24 cellular contexts compared by ENCODE assay signal in genomic region chr1:201404722-201405483, GRCh38. TPM values are rescaled to one million over a fixed set of nuclear protein-coding genes. Genes with fewer than 3 reads are reported as not detected.
DNase-seq lines count a peak whose midpoint lies in the region; ATAC-seq, FAIRE-seq and TF ChIP-seq lines count a peak whose summit lies in the region.
"Had no signal": no experiment of that assay in that cellular context is flagged by ENCODE, and none has a peak within 500 bp of the region (broad histone marks: within the 10 kb centered on the region; RNA-seq: fewer than 3 reads in every experiment).

No MANE protein-coding gene starts in this region.

- H3K4me1 ChIP-seq in pancreas, result peaks cover 0 to 21% (median 6%) of the 10 kb centered on the region in 3 donors

- no peak for TF ChIP-seq POLR2A in GM12892 (IDR thresholded peaks at IDR 0.05; ENCODE audit: low read depth, low read length)

- H3K4me3 ChIP-seq in pancreas, result no peak overlapping the region
- H3K4me3 ChIP-seq: neural progenitor cell had no signal

- 65 to 72% methylated on average over 11 of the region's 11 CpGs for WGBS in pancreas, 2 donors

- peak overlapping the region; percentile 50 to 72 (median 64) for H3K27ac ChIP-seq in pancreas
- H3K27ac ChIP-seq: neural progenitor cell, VCaP had no signal

- no peak for TF ChIP-seq CTCF in pancreas (IDR thresholded peaks at IDR 0.05)

- H3K27me3 ChIP-seq in pancreas, result no peaks in the 10 kb centered on the region

- H3K36me3 ChIP-seq in pancreas, result no peaks in the 10 kb centered on the region
- H3K36me3 ChIP-seq: neural progenitor cell had no signal

- ATAC-seq in HG03175 (IDR thresholded peaks at IDR 0.05; ENCODE audit: unreplicated experiment) (peak; percentile 9), left lobe of liver (peak; percentile 66), pancreas (peak; percentile 11 to 32 (median 17)), GM19351 (IDR thresholded peaks at IDR 0.05; ENCODE audit: unreplicated experiment) (no peak)
- ATAC-seq: stimulated activated effector memory CD8-positive, alpha-beta T cell treated with anti-CD3 and anti-CD28 coated beads, Interleukin-12 subunit alpha, Interleukin-12 subunit beta, amount 100 ng/mL, for 72 hours had no signal

- no peak for DNase-seq in GM12892 (ENCODE audit: insufficient read length)
- DNase-seq in left lobe of liver (ENCODE audit: low spot score), result peak; percentile 75
- DNase-seq in pancreas, result peak in 3 of 6 donors; percentile 25 to 60 (median 44)
- no peak for DNase-seq in dedifferentiated amniotic fluid mesenchymal stem cell (ENCODE audit: extremely low spot score)
- DNase-seq in SKM-1 treated with dmso at 0.1 percent for 144 hours (lab: John Stamatoyannopoulos, UW; ENCODE audit: unreplicated experiment), result no peak
- DNase-seq in GM19239 (ENCODE audit: insufficient read length, low spot score), result no peak
- DNase-seq: activated naive CD4-positive, alpha-beta T cell treated with Interleukin-2 at 50 U/mL for 16 hours; activated T-cell treated with anti-CD3 and anti-CD28 coated beads, Interleukin-2, amount 50 U/mL, for 1 hour; CD8-positive, alpha-beta memory T cell; DMS79 treated with DMSO at 0.1 percent for 48 hours; head of caudate nucleus; NCI-H1417; NCI-H2171; NCI-H526; Right ventricle myocardium superior had no signal

- intact Hi-C loops in pancreas (cut with DNase I), result no loop called here

- H3K9me3 ChIP-seq in pancreas, result no peaks in the 10 kb centered on the region

- FAIRE-seq in GM12892 (lab: Jason Lieb, UNC), result peak; percentile 17
- no peak for FAIRE-seq in pancreas (lab: Jason Lieb, UNC)
- no peak for FAIRE-seq in GM19239 (lab: Jason Lieb, UNC)
- FAIRE-seq: H1 had no signal

RNA-seq across cellular contexts. Expression of gene LAD1, which starts 5.8 kb away (rescaled TPM):
- 0.89 TPM for polyA plus RNA-seq in GM12892 (2012; ENCODE audit: missing spikeins)
- total RNA-seq in left lobe of liver, result 27.8 TPM
- 10 to 100 TPM; 28.7 to 62.5 (median 44.3) TPM for total RNA-seq in pancreas
- 10 to 100 TPM; 37.3 to 56.3 TPM for polyA plus RNA-seq in pancreas
- total RNA-seq: CD8-positive, alpha-beta memory T cell; fibroblast of lung; T-helper 1 cell treated with Interleukin-12 subunit alpha and Interleukin-12 subunit beta and Interleukin-4 antibody, amounts not matched to agents 30 ng/mL and 1 ng/mL, for 36 hours had no signal
- polyA plus RNA-seq: CD8-positive, alpha-beta memory T cell; fibroblast of lung had no signal

RNA-seq across cellular contexts. Expression of gene TNNI1, which starts 16.6 kb away (rescaled TPM):
- 0.40 TPM for polyA plus RNA-seq in GM12892 (2012; ENCODE audit: missing spikeins)
- total RNA-seq in left lobe of liver, result not detected
- total RNA-seq in pancreas, result not detected
- under 1 TPM; 0.04 to 0.63 TPM for polyA plus RNA-seq in pancreas
- total RNA-seq: CD8-positive, alpha-beta memory T cell; fibroblast of lung; renal cortical epithelial cell had no signal
- polyA plus RNA-seq: CD8-positive, alpha-beta memory T cell had no signal

RNA-seq across cellular contexts. Expression of gene TNNT2, which starts 27.4 kb away (rescaled TPM):
- polyA plus RNA-seq in GM12892 (2012; ENCODE audit: missing spikeins), result not detected
- total RNA-seq in left lobe of liver (0.33 TPM), pancreas (1 to 10 TPM in 2 of 6 donors, under 1 TPM in 4; 0.06 to 3.0 (median 0.70) TPM)
- polyA plus RNA-seq in pancreas, result 1 to 10 TPM; 2.4 to 7.0 TPM
- total RNA-seq: CD8-positive, alpha-beta memory T cell; fibroblast of lung; T-helper 1 cell treated with Interleukin-12 subunit alpha and Interleukin-12 subunit beta and Interleukin-4 antibody, amounts not matched to agents 30 ng/mL and 1 ng/mL, for 36 hours had no signal
- polyA plus RNA-seq: CD8-positive, alpha-beta memory T cell had no signal
